ENCODE assay signal across 10 cellular contexts in genomic region chr9:137025120-137025966, GRCh38. TPM values are rescaled to one million over a fixed set of nuclear protein-coding genes. Genes with fewer than 3 reads are reported as not detected.
DNase-seq lines count a peak whose midpoint lies in the region; ATAC-seq and TF ChIP-seq lines count a peak whose summit lies in the region.
"Had no signal": no experiment of that assay in that cellular context is flagged by ENCODE, and none has a peak within 500 bp of the region (broad histone marks: within the 10 kb centered on the region; RNA-seq: fewer than 3 reads in every experiment).

No MANE protein-coding gene starts in this region.

- no peak overlapping the region for H3K4me3 ChIP-seq in gastrocnemius medialis

- CTCF ChIA-PET in activated CD4-positive, alpha-beta T cell treated with anti-CD3 and anti-CD28 coated beads, Interleukin-2, amount 10 ng/mL, durations not matched to agents 7 days and 5 days (lab: Charles Lee) = interaction anchor here (0.6 to 7.4 kb wide), 9 partner anchors 10 to 192 kb away, joined by 3 to 58 read pairs (median 4); partner anchors contain the start of genes MAN1B1 and NPDC1

- no peak overlapping the region for H3K27ac ChIP-seq in gastrocnemius medialis
- H3K27ac ChIP-seq: KMS-11 had no signal

- TF ChIP-seq POLR2A in gastrocnemius medialis (IDR thresholded peaks at IDR 0.05) = no peak

- H3K36me3 ChIP-seq in gastrocnemius medialis = peaks cover 0 to 8% of the 10 kb centered on the region in 2 donors

- no peak for TF ChIP-seq CTCF in gastrocnemius medialis (IDR thresholded peaks at IDR 0.05 in 4 of 5, conservative IDR thresholded peaks at IDR 0.05 in 1 of 5)

- no peak overlapping the region for H3K27ac Mint-ChIP-seq in activated CD4-positive, alpha-beta T cell treated with anti-CD3 and anti-CD28 coated beads, Interleukin-2, amount 10 ng/mL, durations not matched to agents 7 days and 5 days

- no peaks in the 10 kb centered on the region for H3K27me3 ChIP-seq in gastrocnemius medialis

- H3K4me1 Mint-ChIP-seq in activated CD4-positive, alpha-beta T cell treated with anti-CD3 and anti-CD28 coated beads, Interleukin-2, amount 10 ng/mL, durations not matched to agents 7 days and 5 days = peaks cover 34% of the 10 kb centered on the region

- in situ Hi-C loops in gastrocnemius medialis (cut with MboI; ENCODE audit: low sequenced_read_pairs in 4 of 4) = no loop called here

- H3K9me3 ChIP-seq in gastrocnemius medialis = no peaks in the 10 kb centered on the region

- no peaks in the 10 kb centered on the region for H3K27me3 Mint-ChIP-seq in activated CD4-positive, alpha-beta T cell treated with anti-CD3 and anti-CD28 coated beads, Interleukin-2, amount 10 ng/mL, durations not matched to agents 7 days and 5 days

- POLR2A ChIA-PET in activated CD4-positive, alpha-beta T cell treated with anti-CD3 and anti-CD28 coated beads, Interleukin-2, amount 10 ng/mL, durations not matched to agents 7 days and 5 days (lab: Charles Lee) = no interaction called here

- H3K4me1 ChIP-seq in gastrocnemius medialis = peaks cover 20 to 23% of the 10 kb centered on the region in 2 donors

- ATAC-seq in left colon = peak; percentile 16
- no peak for ATAC-seq in gastrocnemius medialis

- H3K9me3 Mint-ChIP-seq in activated CD4-positive, alpha-beta T cell treated with anti-CD3 and anti-CD28 coated beads, Interleukin-2, amount 10 ng/mL, durations not matched to agents 7 days and 5 days = no peaks in the 10 kb centered on the region

- H3K36me3 Mint-ChIP-seq in activated CD4-positive, alpha-beta T cell treated with anti-CD3 and anti-CD28 coated beads, Interleukin-2, amount 10 ng/mL, durations not matched to agents 7 days and 5 days (ENCODE audit: low read depth) = peaks cover 3% of the 10 kb centered on the region

- DNase-seq in Ammon's horn (ENCODE audit: low spot score) (peak; percentile 99), MV-4-11 (lab: John Stamatoyannopoulos, UW) (peak; percentile 18), SHP77 treated with DMSO at 0.1 percent for 48 hours (lab: John Stamatoyannopoulos, UW) (peak; percentile 41), left colon (peak; percentile 68 to 73), NCI-H146 treated with DMSO at 0.1 percent for 48 hours (lab: John Stamatoyannopoulos, UW; ENCODE audit: unreplicated experiment) (no peak), gastrocnemius medialis (no peak), T1000 (lab: John Stamatoyannopoulos, UW) (no peak)
- DNase-seq in activated CD4-positive, alpha-beta T cell treated with anti-CD3 and anti-CD28 coated beads, Interleukin-2, amount 10 ng/mL, durations not matched to agents 7 days and 5 days = no peak
- DNase-seq: AML-193 had no signal

- intact Hi-C loops in left colon (cut with DNase I, micrococcal nuclease) (loop anchor here in 1 of 2 donors (10.0 kb wide), 1 partner anchor 81 kb away; the partner anchor contains the start of genes C8G and FBXW5), gastrocnemius medialis (cut with DNase I; ENCODE audit: low total_unique reads) (loop anchor here (5.0 kb wide), 1 partner anchor 178 kb away; the partner anchor contains the start of gene PHPT1)

- no peak overlapping the region for H3K4me3 Mint-ChIP-seq in activated CD4-positive, alpha-beta T cell treated with anti-CD3 and anti-CD28 coated beads, Interleukin-2, amount 10 ng/mL, durations not matched to agents 7 days and 5 days

RNA-seq across cellular contexts. Expression of gene ABCA2, which starts 2.7 kb away (rescaled TPM):
- total RNA-seq in left colon (10 to 100 TPM; 55.5 to 56.0 TPM), gastrocnemius medialis (10 to 100 TPM; 14.1 to 20.0 (median 16.7) TPM)
- 10 to 100 TPM; 67.7 to 70.3 TPM for total RNA-seq in activated CD4-positive, alpha-beta T cell treated with anti-CD3 and anti-CD28 coated beads, Interleukin-2, amount 10 ng/mL, durations not matched to agents 7 days and 5 days

RNA-seq across cellular contexts. Expression of gene FUT7, which starts 6.5 kb away (rescaled TPM):
- total RNA-seq in left colon (not detected), gastrocnemius medialis (not detected)
- 10 to 100 TPM in 1 of 2 experiments, 1 to 10 TPM in 1; 8.9 to 10.3 TPM for total RNA-seq in activated CD4-positive, alpha-beta T cell treated with anti-CD3 and anti-CD28 coated beads, Interleukin-2, amount 10 ng/mL, durations not matched to agents 7 days and 5 days

RNA-seq across cellular contexts. Expression of gene NPDC1, which starts 20.6 kb away (rescaled TPM):
- total RNA-seq in left colon (100 to 1,000 TPM; 170 to 204 TPM), gastrocnemius medialis (10 to 100 TPM; 11.3 to 22.3 (median 19.0) TPM)
- total RNA-seq in activated CD4-positive, alpha-beta T cell treated with anti-CD3 and anti-CD28 coated beads, Interleukin-2, amount 10 ng/mL, durations not matched to agents 7 days and 5 days = 10 to 100 TPM; 35.5 to 41.4 TPM

RNA-seq across cellular contexts. Expression of gene ENTPD2, which starts 28.5 kb away (rescaled TPM):
- total RNA-seq in left colon (10 to 100 TPM; 25.0 to 26.3 TPM), gastrocnemius medialis (under 1 TPM in 2 of 4 donors, not detected in 2; 0.22 to 0.55 TPM)
- not detected for total RNA-seq in activated CD4-positive, alpha-beta T cell treated with anti-CD3 and anti-CD28 coated beads, Interleukin-2, amount 10 ng/mL, durations not matched to agents 7 days and 5 days

RNA-seq across cellular contexts. Expression of gene CLIC3, which starts 29.0 kb away (rescaled TPM):
- 1 to 10 TPM; 3.2 to 3.8 TPM for total RNA-seq in left colon
- total RNA-seq in gastrocnemius medialis = under 1 TPM in 1 of 4 donors, not detected in 3; 0.36 TPM
- 1 to 10 TPM; 2.6 to 4.4 TPM for total RNA-seq in activated CD4-positive, alpha-beta T cell treated with anti-CD3 and anti-CD28 coated beads, Interleukin-2, amount 10 ng/mL, durations not matched to agents 7 days and 5 days

Comparison
In these comparisons a context has a peak if more than half of its experiments do, and no peak if none do; other contexts are left out.
1. DNase-seq: peak in Ammon's horn (single experiment), MV-4-11 (single experiment), SHP77 treated with DMSO at 0.1 percent for 48 hours (single experiment) and left colon (2 of 2); none in NCI-H146 treated with DMSO at 0.1 percent for 48 hours (single experiment), gastrocnemius medialis (0 of 2), activated CD4-positive, alpha-beta T cell treated with anti-CD3 and anti-CD28 coated beads, Interleukin-2, amount 10 ng/mL, durations not matched to agents 7 days and 5 days (single experiment) and T1000 (single experiment).
2. RNA of gene FUT7, which starts 6.5 kb away (total RNA-seq): 8.9 to 10.3 TPM in activated CD4-positive, alpha-beta T cell treated with anti-CD3 and anti-CD28 coated beads, Interleukin-2, amount 10 ng/mL, durations not matched to agents 7 days and 5 days; not detected in left colon and not detected in gastrocnemius medialis; every median in the first group is over 4 times any median in the second.
3. RNA of gene NPDC1, which starts 20.6 kb away (total RNA-seq): 170 to 204 TPM in left colon; 35.5 to 41.4 TPM in activated CD4-positive, alpha-beta T cell treated with anti-CD3 and anti-CD28 coated beads, Interleukin-2, amount 10 ng/mL, durations not matched to agents 7 days and 5 days and 11.3 to 22.3 TPM in gastrocnemius medialis; every median in the first group is over 4 times any median in the second.